Comparison of ENCODE assay signal across 10 cellular contexts in genomic region chr9:110148868-110149267, GRCh38. TPM values are rescaled to one million over a fixed set of nuclear protein-coding genes. Genes with fewer than 3 reads are reported as not detected.
DNase-seq lines count a peak whose midpoint lies in the region; ATAC-seq, FAIRE-seq and TF ChIP-seq lines count a peak whose summit lies in the region.
"Had no signal": no experiment of that assay in that cellular context is flagged by ENCODE, and none has a peak within 500 bp of the region (broad histone marks: within the 10 kb centered on the region; RNA-seq: fewer than 3 reads in every experiment).

No MANE protein-coding gene starts in this region.

- TF ChIP-seq POLR2A in GM12891 (IDR thresholded peaks at IDR 0.05; ENCODE audit: low read depth, low read length) (no peak), stomach (IDR thresholded peaks at IDR 0.05) (no peak), erythroblast (IDR thresholded peaks at IDR 0.05; ENCODE audit: low read length) (no peak)

- no peaks in the 10 kb centered on the region for H3K36me3 Mint-ChIP-seq in T-helper 17 cell (ENCODE audit: low read depth)

- no peaks in the 10 kb centered on the region for H3K27me3 Mint-ChIP-seq in T-helper 17 cell
- H3K27me3 Mint-ChIP-seq: type B pancreatic cell had no signal

- H3K27ac Mint-ChIP-seq in T-helper 17 cell, result peak overlapping the region; percentile 89

- intact Hi-C loops in stomach (cut with DNase I; ENCODE audit: low total_unique reads), result no loop called here

- TF ChIP-seq CTCF in stomach (IDR thresholded peaks at IDR 0.05), result no peak

- H3K4me3 ChIP-seq in stomach, result peak overlapping the region in 1 of 4 donors; percentile 8

- no peaks in the 10 kb centered on the region for H3K9me3 ChIP-seq in T-helper 17 cell (ENCODE audit: control insufficient read depth, low read length, poor library complexity, severe bottlenecking)
- H3K9me3 ChIP-seq in stomach, result no peaks in the 10 kb centered on the region

- peak overlapping the region in 4 of 5 donors; percentile 31 to 79 (median 56) for H3K27ac ChIP-seq in stomach

- H3K27me3 ChIP-seq in stomach, result no peaks in the 10 kb centered on the region

- DNase-seq in GM12891 (ENCODE audit: insufficient read length, low spot score) (no peak), T-helper 17 cell (no peak), foreskin melanocyte (peak; percentile 51), stomach (no peak), NCI-H446 (lab: John Stamatoyannopoulos, UW) (no peak), erythroblast (lab: John Stamatoyannopoulos, UW) (no peak), NCI-H2171 treated with DMSO at 0.1 percent for 48 hours (lab: John Stamatoyannopoulos, UW) (no peak)
- DNase-seq: NCI-H748 treated with DMSO at 0.1 percent for 48 hours had no signal

- H3K4me3 Mint-ChIP-seq in T-helper 17 cell, result peak overlapping the region; percentile 87
- H3K4me3 Mint-ChIP-seq: type B pancreatic cell had no signal

- ATAC-seq in T-helper 17 cell, result no peak
- ATAC-seq: HCT116 had no signal

- FAIRE-seq in GM12891 (lab: Jason Lieb, UNC), result peak; percentile 71

- peaks cover 37% of the 10 kb centered on the region for H3K4me1 Mint-ChIP-seq in T-helper 17 cell

- TF ChIP-seq EP300 in stomach (IDR thresholded peaks at IDR 0.05), result no peak

- 51 to 71% (median 65%) methylated on average over 4 of the region's 4 CpGs for WGBS in stomach, 5 donors

- H3K4me1 ChIP-seq in stomach, result peaks cover 11 to 61% (median 38%) of the 10 kb centered on the region in 4 donors

- H3K36me3 ChIP-seq in stomach, result peaks cover 0 to 3% (median 0%) of the 10 kb centered on the region in 4 donors

TF ChIP-seq in GM12891, 5 proteins besides CTCF, POLR2A, EP300 and RAD21:
- TF ChIP-seq TAF1 (IDR thresholded peaks at IDR 0.05; ENCODE audit: low read depth, low read length) (no peak), POLR2AphosphoS5 (IDR thresholded peaks at IDR 0.05; ENCODE audit: low read depth, low read length) (no peak), PAX5 (IDR thresholded peaks at IDR 0.05; ENCODE audit: insufficient read depth, low read length, severe bottlenecking) (no peak), SPI1 (IDR thresholded peaks at IDR 0.05; ENCODE audit: low read depth, low read length) (no peak), POU2F2 (IDR thresholded peaks at IDR 0.05; ENCODE audit: low read depth, low read length) (no peak)

RNA-seq across cellular contexts. Expression of gene C9orf152, which starts 59.1 kb away (rescaled TPM):
- polyA plus RNA-seq in GM12891 (2012; ENCODE audit: low read depth, missing spikeins), result not detected
- total RNA-seq in T-helper 17 cell, result not detected
- 10 to 100 TPM in 3 of 5 donors, 1 to 10 TPM in 1, not detected in 1; 1.7 to 26.8 (median 16.2) TPM for total RNA-seq in stomach
- polyA plus RNA-seq in stomach, result 10 to 100 TPM; 11.6 to 18.1 (median 17.0) TPM
